Comparison of ENCODE assay signal across 23 cellular contexts in genomic region chr15:37087050-37087691, GRCh38. TPM values are rescaled to one million over a fixed set of nuclear protein-coding genes. Genes with fewer than 3 reads are reported as not detected.
DNase-seq lines count a peak whose midpoint lies in the region; ATAC-seq and TF ChIP-seq lines count a peak whose summit lies in the region.
"Had no signal": no experiment of that assay in that cellular context is flagged by ENCODE, and none has a peak within 500 bp of the region (broad histone marks: within the 10 kb centered on the region; RNA-seq: fewer than 3 reads in every experiment).

No MANE protein-coding gene starts in this region.

- H3K9ac ChIP-seq in rectal smooth muscle tissue (ENCODE audit: low read length): no peak overlapping the region

- H3K27ac ChIP-seq in WERI-Rb-1: peak overlapping the region; percentile 15; the same call in 1 of the 2 replicates
- peak overlapping the region; percentile 43 for H3K27ac ChIP-seq in rectal smooth muscle tissue (ENCODE audit: low read depth, low read length)
- H3K27ac ChIP-seq in left lung: no peak overlapping the region
- H3K27ac ChIP-seq: HL-60, right lobe of liver had no signal

- peaks cover 100% of the 10 kb centered on the region for H3K36me3 ChIP-seq in WERI-Rb-1
- H3K36me3 ChIP-seq in rectal smooth muscle tissue (ENCODE audit: control insufficient read depth, insufficient read depth, low read length): no peaks in the 10 kb centered on the region
- H3K36me3 ChIP-seq in left lung: peaks cover 0 to 13% of the 10 kb centered on the region in 2 donors

- H3K4me1 ChIP-seq in rectal smooth muscle tissue (ENCODE audit: control insufficient read depth, insufficient read depth, low read length) (peaks cover 44% of the 10 kb centered on the region), left lung (peaks cover 0 to 16% of the 10 kb centered on the region in 2 donors)
- H3K4me1 ChIP-seq: right lobe of liver had no signal

- H3K4me3 ChIP-seq in WERI-Rb-1 (ENCODE audit: low read depth, low read length) (no peak overlapping the region), rectal smooth muscle tissue (ENCODE audit: low read length) (no peak overlapping the region), left lung (no peak overlapping the region)
- H3K4me3 ChIP-seq: right lobe of liver had no signal

- ATAC-seq in left lung (no peak), GM18867 (IDR thresholded peaks at IDR 0.05; ENCODE audit: unreplicated experiment) (no peak)
- ATAC-seq: activated CD8-positive, alpha-beta T cell treated with anti-CD3 and anti-CD28 coated beads, Interleukin-2, amount 10 ng/mL, durations not matched to agents 7 days and 5 days; right lobe of liver; T-cell had no signal

- peak; percentile 64 for DNase-seq in NCI-H1436 treated with DMSO at 0.1 percent for 48 hours (lab: John Stamatoyannopoulos, UW)
- no peak for DNase-seq in WERI-Rb-1
- DNase-seq in globus pallidus (ENCODE audit: low spot score): peak; percentile 50
- no peak for DNase-seq in DMS79 (lab: John Stamatoyannopoulos, UW)
- DNase-seq in OCI-M2 (lab: John Stamatoyannopoulos, UW; ENCODE audit: unreplicated experiment): no peak
- DNase-seq in left lung: no peak
- DNase-seq: activated CD4-positive, CD25-positive, alpha-beta regulatory T cell treated with anti-CD3 and anti-CD28 coated beads, Interleukin-2, amount 50 U/mL, for 72 hours; activated CD8-positive, alpha-beta T cell treated with anti-CD3 and anti-CD28 coated beads, Interleukin-2, amount 10 ng/mL, durations not matched to agents 7 days and 5 days; activated naive CD4-positive, alpha-beta T cell; activated T-cell treated with anti-CD3 and anti-CD28 coated beads, Interleukin-2, amount 50 U/mL, for 24 hours; central memory CD4-positive, alpha-beta T cell; dermis blood vessel endothelial cell; foreskin fibroblast; mammary epithelial cell; naive B cell; NCI-H1105; NCI-H526 treated with DMSO at 0.1 percent for 48 hours; right lobe of liver; SHP77 treated with DMSO at 0.1 percent for 48 hours; T-cell had no signal

- intact Hi-C loops in left lung (cut with DNase I): no loop called here

- H3K27me3 ChIP-seq in WERI-Rb-1 (ENCODE audit: insufficient read depth, low read depth, severe bottlenecking) (no peaks in the 10 kb centered on the region), rectal smooth muscle tissue (ENCODE audit: control insufficient read depth, insufficient read depth, low read length) (no peaks in the 10 kb centered on the region), left lung (no peaks in the 10 kb centered on the region)
- H3K27me3 ChIP-seq: right lobe of liver had no signal

- TF ChIP-seq CTCF in WERI-Rb-1 (IDR thresholded peaks at IDR 0.05; ENCODE audit: low read depth, low read length) (0 out of 2 replicates have a peak, but pooled peaks have one; percentile 9), left lung (IDR thresholded peaks at IDR 0.05) (no peak)

- H3K9me3 ChIP-seq in WERI-Rb-1 (ENCODE audit: severe bottlenecking) (no peaks in the 10 kb centered on the region), left lung (no peaks in the 10 kb centered on the region)
- H3K9me3 ChIP-seq: right lobe of liver had no signal

RNA-seq across cellular contexts. Expression of gene MEIS2, which starts 13.2 kb away (rescaled TPM):
- total RNA-seq in left lung: 10 to 100 TPM; 14.1 to 18.7 TPM
- total RNA-seq: activated CD8-positive, alpha-beta T cell treated with anti-CD3 and anti-CD28 coated beads, Interleukin-2, amount 10 ng/mL, durations not matched to agents 7 days and 5 days had no signal

Comparison
In these comparisons a context has a peak if more than half of its experiments do, and no peak if none do; other contexts are left out.
1. DNase-seq: peak in NCI-H1436 treated with DMSO at 0.1 percent for 48 hours (single experiment) and globus pallidus (single experiment); none in WERI-Rb-1 (single experiment), DMS79 (single experiment), OCI-M2 (single experiment) and left lung (0 of 2).
2. H3K27ac ChIP-seq: peak in WERI-Rb-1 (single experiment) and rectal smooth muscle tissue (single experiment); none in left lung (0 of 2).